In the genomic region with DNA sequence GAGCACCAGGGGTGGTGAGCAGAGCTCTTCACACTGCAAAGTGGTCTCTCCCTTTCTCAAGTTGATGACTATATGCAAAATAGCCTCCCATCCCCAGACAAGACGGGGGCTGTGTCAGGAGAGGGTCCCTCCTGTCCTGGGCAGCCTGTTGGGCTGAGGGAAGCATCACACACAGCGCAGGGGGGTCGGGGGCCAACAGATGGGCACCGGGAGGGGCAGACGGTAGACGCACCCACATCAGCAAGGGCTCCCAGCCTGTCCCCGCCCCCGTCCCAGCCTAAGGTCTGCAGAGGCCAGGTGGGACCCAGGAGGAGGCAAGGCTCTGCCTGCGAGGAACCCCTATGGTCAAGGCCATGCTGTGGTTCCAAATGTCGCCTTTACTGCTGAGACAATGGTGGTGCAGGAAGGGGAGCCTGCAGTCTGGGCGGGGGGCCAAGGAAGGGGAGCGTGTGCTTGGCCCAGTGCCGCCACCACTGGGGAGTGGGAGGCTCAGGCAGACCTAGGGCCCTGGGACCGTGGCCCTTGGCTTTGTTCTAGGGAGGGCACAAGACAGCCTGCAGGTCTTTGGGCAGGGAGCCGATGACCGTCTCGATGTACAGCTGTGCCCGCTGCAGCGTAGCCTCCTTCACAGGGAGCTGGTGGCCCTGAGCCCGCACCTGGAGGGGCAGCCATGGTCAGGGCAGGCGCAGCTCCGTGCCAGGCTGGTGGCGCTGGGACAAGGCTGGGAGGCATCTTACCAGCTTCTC, we compare ENCODE assay signal across 15 cellular contexts. TPM values are rescaled to one million over a fixed set of nuclear protein-coding genes. Genes with fewer than 3 reads are reported as not detected.
A peak's percentile ranks its signal among the peaks of the same experiment; 100 is the strongest.
DNase-seq lines count a peak whose midpoint lies in the region; ATAC-seq, FAIRE-seq and TF ChIP-seq lines count a peak whose summit lies in the region.
"Had no signal": no experiment of that assay in that cellular context is flagged by ENCODE, and none has a peak within 500 bp of the region (broad histone marks: within the 10 kb centered on the region; RNA-seq: fewer than 3 reads in every experiment).

No MANE protein-coding gene starts in this region.

- H3K36me3 ChIP-seq in HepG2 (replicated peaks in 1 of 2; ENCODE audit: control insufficient read depth in 1 of 2, insufficient read depth in 2 of 2, low read length in 2 of 2) (no peaks in the 10 kb centered on the region), brain microvascular endothelial cell (replicated peaks) (no peaks in the 10 kb centered on the region)

- no peaks in the 10 kb centered on the region for H4K20me1 ChIP-seq in HepG2 (ENCODE audit: insufficient read depth, low read length)

- no peak overlapping the region for H2AFZ ChIP-seq in HepG2 (ENCODE audit: low read length)

- peaks cover 16% of the 10 kb centered on the region for H3K4me1 Mint-ChIP-seq in activated naive CD8-positive, alpha-beta T cell treated with anti-CD3 and anti-CD28 coated beads, Interleukin-2, amount 10 ng/mL, durations not matched to agents 7 days and 5 days
- peaks cover 21% of the 10 kb centered on the region for H3K4me1 Mint-ChIP-seq in activated naive CD8-positive, alpha-beta T cell treated with anti-CD3 and anti-CD28 coated beads, Interleukin-2, amount 50 U/mL, for 24 hours

- WGBS in HepG2 (ENCODE audit: low lambda C conversion rate) = 51% methylated on average over 8 of the region's 23 CpGs

- no peak for TF ChIP-seq RAD21 in HepG2 (CRISPR knock-in tag; IDR thresholded peaks at IDR 0.05)

- no peaks in the 10 kb centered on the region for H3K36me3 Mint-ChIP-seq in activated naive CD8-positive, alpha-beta T cell treated with anti-CD3 and anti-CD28 coated beads, Interleukin-2, amount 10 ng/mL, durations not matched to agents 7 days and 5 days
- no peaks in the 10 kb centered on the region for H3K36me3 Mint-ChIP-seq in activated naive CD8-positive, alpha-beta T cell treated with anti-CD3 and anti-CD28 coated beads, Interleukin-2, amount 50 U/mL, for 24 hours (ENCODE audit: low read depth)
- H3K36me3 Mint-ChIP-seq: IgD-negative memory B cell had no signal

- in situ Hi-C loops in HepG2 (cut with HindIII; ENCODE audit: extremely low pct_ligation_motif_present, low pct_unique_long_range_greater_than_20kb) (no loop called here), brain microvascular endothelial cell (cut with HindIII; ENCODE audit: low pct_ligation_motif_present, low sequenced_read_pairs) (no loop called here)

- no peak overlapping the region for H3K4me3 Mint-ChIP-seq in activated naive CD8-positive, alpha-beta T cell treated with anti-CD3 and anti-CD28 coated beads, Interleukin-2, amount 10 ng/mL, durations not matched to agents 7 days and 5 days
- no peak overlapping the region for H3K4me3 Mint-ChIP-seq in activated naive CD8-positive, alpha-beta T cell treated with anti-CD3 and anti-CD28 coated beads, Interleukin-2, amount 50 U/mL, for 24 hours
- H3K4me3 Mint-ChIP-seq: IgD-negative memory B cell had no signal

- H3K4me1 ChIP-seq in HepG2 (ENCODE audit: insufficient read depth, low read length) = peaks cover 80% of the 10 kb centered on the region

- H3K27ac Mint-ChIP-seq in activated naive CD8-positive, alpha-beta T cell treated with anti-CD3 and anti-CD28 coated beads, Interleukin-2, amount 10 ng/mL, durations not matched to agents 7 days and 5 days = peak overlapping the region; percentile 58
- H3K27ac Mint-ChIP-seq in activated naive CD8-positive, alpha-beta T cell treated with anti-CD3 and anti-CD28 coated beads, Interleukin-2, amount 50 U/mL, for 24 hours = no peak overlapping the region
- H3K27ac Mint-ChIP-seq: IgD-negative memory B cell had no signal

- TF ChIP-seq EP300 in HepG2 (IDR thresholded peaks at IDR 0.05; ENCODE audit: low read depth in 2 of 2, low read length in 2 of 2) = no peak
- TF ChIP-seq EP300 in HepG2 (CRISPR knock-in tag; IDR thresholded peaks at IDR 0.05; ENCODE audit: borderline replicate concordance) = no peak

- H3K79me2 ChIP-seq in HepG2 (ENCODE audit: insufficient read depth, low read length) = peaks cover 2% of the 10 kb centered on the region

- TF ChIP-seq POLR2A in HepG2 (IDR thresholded peaks at IDR 0.05; ENCODE audit: insufficient read depth in 1 of 2, low read depth in 2 of 2, low read length in 2 of 2) = no peak

- H3K9ac ChIP-seq in HepG2 (ENCODE audit: insufficient read depth, low read depth, low read length) = peak overlapping the region; percentile 42

- CTCF ChIA-PET in RWPE1 (lab: Yijun Ruan, JAX) (interaction anchor here (0.9 kb wide), 1 partner anchor 36 kb away, joined by 4 read pairs; no protein-coding TSS in a partner anchor), HepG2 (lab: Yijun Ruan, JAX; ENCODE audit: low intra/inter-chr PET ratio, low total read pairs) (no interaction called here)

- intact Hi-C loops in HepG2 (cut with micrococcal nuclease; ENCODE audit: unreplicated experiment) = no loop called here

- peak overlapping the region; percentile 81 for H3K4me2 ChIP-seq in HepG2 (ENCODE audit: low read depth, low read length)

- no peak for FAIRE-seq in HepG2 (lab: Jason Lieb, UNC)
- FAIRE-seq: H54 had no signal

- H3K9me3 ChIP-seq in HepG2 (ENCODE audit: low read length) = no peaks in the 10 kb centered on the region

- no peak for TF ChIP-seq CTCF in RWPE1 (conservative IDR thresholded peaks at IDR 0.05; ENCODE audit: low read depth)
- no peak for TF ChIP-seq CTCF in HepG2 (CRISPR knock-in tag; IDR thresholded peaks at IDR 0.05)
- TF ChIP-seq CTCF in brain microvascular endothelial cell (IDR thresholded peaks at IDR 0.05; ENCODE audit: low read depth, low read length, missing control alignments) = no peak

- POLR2A ChIA-PET in activated naive CD8-positive, alpha-beta T cell treated with anti-CD3 and anti-CD28 coated beads, Interleukin-2, amount 10 ng/mL, durations not matched to agents 7 days and 5 days (lab: Charles Lee) = interaction anchor here (1.6 kb wide), 1 partner anchor 18 kb away, joined by 4 read pairs; no protein-coding TSS in a partner anchor
- POLR2A ChIA-PET in RWPE1 (lab: Yijun Ruan, JAX; ENCODE audit: low non-redundant PET) (interaction anchor here (0.8 kb wide), 1 partner anchor 17 kb away, joined by 3 read pairs; no protein-coding TSS in a partner anchor), HepG2 (lab: Yijun Ruan, JAX) (interaction anchor here (0.7 to 3.8 kb wide), 4 partner anchors 9 to 18 kb away, joined by 3 to 27 read pairs (median 3); no protein-coding TSS in a partner anchor)

- DNase-seq in activated naive CD8-positive, alpha-beta T cell treated with anti-CD3 and anti-CD28 coated beads, Interleukin-2, amount 10 ng/mL, durations not matched to agents 7 days and 5 days = peak; percentile 27
- DNase-seq in activated naive CD8-positive, alpha-beta T cell treated with anti-CD3 and anti-CD28 coated beads, Interleukin-2, amount 50 U/mL, for 24 hours = no peak
- DNase-seq in RWPE1 (ENCODE audit: low spot score) = no peak
- DNase-seq in HepG2 (ENCODE audit: low spot score) = no peak
- DNase-seq in D341Med (ENCODE audit: low spot score) = no peak
- DNase-seq in brain microvascular endothelial cell = no peak
- DNase-seq in activated CD4-positive, CD25-positive, alpha-beta regulatory T cell treated with anti-CD3 and anti-CD28 coated beads, Interleukin-2, amount 50 U/mL, for 72 hours = no peak
- DNase-seq: NCI-H187; NCI-H226; NCI-H524 treated with DMSO at 0.1 percent for 48 hours; NK-92 treated with Interleukin-12 subunit alpha and Interleukin-12 subunit beta, amount 100 ng/mL, for 24 hours; OCI-M1 had no signal

- ATAC-seq in activated naive CD8-positive, alpha-beta T cell treated with anti-CD3 and anti-CD28 coated beads, Interleukin-2, amount 10 ng/mL, durations not matched to agents 7 days and 5 days (ENCODE audit: low read depth) = no peak
- no peak for ATAC-seq in activated naive CD8-positive, alpha-beta T cell treated with anti-CD3 and anti-CD28 coated beads, Interleukin-2, amount 50 U/mL, for 24 hours
- no peak for ATAC-seq in HepG2
- no peak for ATAC-seq in HG02610 (IDR thresholded peaks at IDR 0.05; ENCODE audit: unreplicated experiment)

- peak overlapping the region in 2 of 3 experiments; percentile 20 to 69; a peak in 5 of 6 replicates for H3K4me3 ChIP-seq in HepG2 (replicated peaks in 1 of 3; ENCODE audit: insufficient read depth in 1 of 3, low read depth in 2 of 3, low read length in 3 of 3)
- H3K4me3 ChIP-seq in brain microvascular endothelial cell (ENCODE audit: low read depth, low read length) = no peak overlapping the region

- H3K9me3 Mint-ChIP-seq in activated naive CD8-positive, alpha-beta T cell treated with anti-CD3 and anti-CD28 coated beads, Interleukin-2, amount 10 ng/mL, durations not matched to agents 7 days and 5 days = no peaks in the 10 kb centered on the region
- no peaks in the 10 kb centered on the region for H3K9me3 Mint-ChIP-seq in activated naive CD8-positive, alpha-beta T cell treated with anti-CD3 and anti-CD28 coated beads, Interleukin-2, amount 50 U/mL, for 24 hours
- H3K9me3 Mint-ChIP-seq: IgD-negative memory B cell had no signal

- H3K27ac ChIP-seq in RWPE1 (peak overlapping the region; percentile 2; the same call in 1 of the 2 replicates), HepG2 (ENCODE audit: extremely low read length, insufficient read depth, low read length) (peak overlapping the region; percentile 41), brain microvascular endothelial cell (no peak overlapping the region)

- H3K27me3 ChIP-seq in HepG2 (ENCODE audit: control insufficient read depth in 1 of 2, insufficient read depth in 2 of 2, low read length in 2 of 2) = no peaks in the 10 kb centered on the region; a peak in 2 of 5 replicates
- no peaks in the 10 kb centered on the region for H3K27me3 ChIP-seq in brain microvascular endothelial cell (replicated peaks)

- peaks cover 2% of the 10 kb centered on the region for H3K27me3 Mint-ChIP-seq in activated naive CD8-positive, alpha-beta T cell treated with anti-CD3 and anti-CD28 coated beads, Interleukin-2, amount 10 ng/mL, durations not matched to agents 7 days and 5 days
- no peaks in the 10 kb centered on the region for H3K27me3 Mint-ChIP-seq in activated naive CD8-positive, alpha-beta T cell treated with anti-CD3 and anti-CD28 coated beads, Interleukin-2, amount 50 U/mL, for 24 hours

- BruUV-seq in HepG2 (replicated peaks; lab: Mats Ljungman, UMichigan) = no TSS peak

RNA-seq across cellular contexts. Expression of a gene that starts 4.3 kb away (rescaled TPM):
- 10 to 100 TPM; 43.0 to 45.8 TPM for total RNA-seq in activated naive CD8-positive, alpha-beta T cell treated with anti-CD3 and anti-CD28 coated beads, Interleukin-2, amount 10 ng/mL, durations not matched to agents 7 days and 5 days
- 19.3 and 32.6 TPM in 2 replicates for total RNA-seq in HepG2 (2016; rRNA removed; fragmentation: Illumina TruSeq; extraction: Trizol)
- 4.6 and 4.9 TPM in 2 replicates for total RNA-seq in HepG2 (2016; cell fraction: cytosol; rRNA removed; fragmentation: Illumina TruSeq; extraction: Trizol; ENCODE audit: low read depth)
- 16.8 and 32.7 TPM in 2 replicates for total RNA-seq in HepG2 (2016; cell fraction: insoluble cytoplasmic fraction; rRNA removed; fragmentation: Illumina TruSeq; extraction: Trizol)
- total RNA-seq in HepG2 (2016; cell fraction: membrane; rRNA removed; fragmentation: Illumina TruSeq; extraction: Trizol) = 13.7 and 15.6 TPM in 2 replicates
- 43.2 and 57.8 TPM in 2 replicates for total RNA-seq in HepG2 (2016; cell fraction: nucleus; rRNA removed; fragmentation: Illumina TruSeq; extraction: Trizol)
- 68.9 and 79.4 TPM in 2 replicates for polyA plus RNA-seq in HepG2 (2011; rRNA removed)
- polyA plus RNA-seq in HepG2 (2011; cell fraction: cytosol; rRNA removed) = 46.5 and 75.4 TPM in 2 replicates
- polyA plus RNA-seq in HepG2 (2011; cell fraction: nucleus; rRNA removed) = 265 and 413 TPM in 2 replicates
- polyA plus RNA-seq in HepG2 (2012) = 53.9 and 72.9 TPM in 2 replicates
- 5.5 and 6.2 TPM in 2 replicates for polyA plus RNA-seq in HepG2 (2016; cell fraction: cytosol; fragmentation: Illumina TruSeq; extraction: Trizol; ENCODE audit: low read depth)
- 16.2 and 23.0 TPM in 2 replicates for polyA plus RNA-seq in HepG2 (2016; cell fraction: insoluble cytoplasmic fraction; fragmentation: Illumina TruSeq; extraction: Trizol; ENCODE audit: low read depth)
- polyA plus RNA-seq in HepG2 (2016; cell fraction: membrane; fragmentation: Illumina TruSeq; extraction: Trizol; ENCODE audit: low read depth) = 10.1 and 11.9 TPM in 2 replicates
- 148 and 155 TPM in 2 replicates for polyA plus RNA-seq in HepG2 (2016; cell fraction: nucleus; fragmentation: Illumina TruSeq; extraction: Trizol; ENCODE audit: insufficient read depth, low read depth)
- 61.5 and 149 TPM in 2 replicates for polyA minus RNA-seq in HepG2 (2011; rRNA and poly(A)+ RNA removed; ENCODE audit: low replicate concordance)
- polyA minus RNA-seq in HepG2 (2011; cell fraction: cytosol; rRNA and poly(A)+ RNA removed) = 76.6 and 89.8 TPM in 2 replicates
- polyA minus RNA-seq in HepG2 (2011; cell fraction: nucleus; rRNA and poly(A)+ RNA removed) = 57.9 and 61.3 TPM in 2 replicates

RNA-seq across cellular contexts. Expression of a gene that starts 15.0 kb away (rescaled TPM):
- 1 to 10 TPM; 8.8 to 9.5 TPM for total RNA-seq in activated naive CD8-positive, alpha-beta T cell treated with anti-CD3 and anti-CD28 coated beads, Interleukin-2, amount 10 ng/mL, durations not matched to agents 7 days and 5 days
- 0.84 and 0.95 TPM in 2 replicates for total RNA-seq in HepG2 (2016; rRNA removed; fragmentation: Illumina TruSeq; extraction: Trizol)
- total RNA-seq in HepG2 (2016; cell fraction: cytosol; rRNA removed; fragmentation: Illumina TruSeq; extraction: Trizol; ENCODE audit: low read depth) = 0.30 and 0.44 TPM in 2 replicates
- 0.22 and 0.65 TPM in 2 replicates for total RNA-seq in HepG2 (2016; cell fraction: insoluble cytoplasmic fraction; rRNA removed; fragmentation: Illumina TruSeq; extraction: Trizol)
- 0.52 and 0.90 TPM in 2 replicates for total RNA-seq in HepG2 (2016; cell fraction: membrane; rRNA removed; fragmentation: Illumina TruSeq; extraction: Trizol)
- 0.90 and 1.1 TPM in 2 replicates for total RNA-seq in HepG2 (2016; cell fraction: nucleus; rRNA removed; fragmentation: Illumina TruSeq; extraction: Trizol)
- 3.8 and 4.2 TPM in 2 replicates for polyA plus RNA-seq in HepG2 (2011; rRNA removed)
- polyA plus RNA-seq in HepG2 (2011; cell fraction: cytosol; rRNA removed) = 1.8 TPM in 2 replicates
- polyA plus RNA-seq in HepG2 (2011; cell fraction: nucleus; rRNA removed) = 33.7 and 41.4 TPM in 2 replicates
- 2.5 and 2.6 TPM in 2 replicates for polyA plus RNA-seq in HepG2 (2012)
- polyA plus RNA-seq in HepG2 (2016; cell fraction: cytosol; fragmentation: Illumina TruSeq; extraction: Trizol; ENCODE audit: low read depth) = 0.33 and 0.71 TPM in 2 replicates
- polyA plus RNA-seq in HepG2 (2016; cell fraction: insoluble cytoplasmic fraction; fragmentation: Illumina TruSeq; extraction: Trizol; ENCODE audit: low read depth) = 0.74 and 0.86 TPM in 2 replicates
- polyA plus RNA-seq in HepG2 (2016; cell fraction: membrane; fragmentation: Illumina TruSeq; extraction: Trizol; ENCODE audit: low read depth) = 0.63 and 1.2 TPM in 2 replicates
- polyA plus RNA-seq in HepG2 (2016; cell fraction: nucleus; fragmentation: Illumina TruSeq; extraction: Trizol; ENCODE audit: insufficient read depth, low read depth) = 4.0 and 5.3 TPM in 2 replicates
- polyA minus RNA-seq in HepG2 (2011; rRNA and poly(A)+ RNA removed; ENCODE audit: low replicate concordance) = 0.58 and 2.9 TPM in 2 replicates
- 1.3 TPM in 2 replicates for polyA minus RNA-seq in HepG2 (2011; cell fraction: cytosol; rRNA and poly(A)+ RNA removed)
- polyA minus RNA-seq in HepG2 (2011; cell fraction: nucleus; rRNA and poly(A)+ RNA removed) = 2.6 and 3.3 TPM in 2 replicates

RNA-seq across cellular contexts. Expression of a gene that starts 31.3 kb away (rescaled TPM):
- 10 to 100 TPM; 81.6 to 86.8 TPM for total RNA-seq in activated naive CD8-positive, alpha-beta T cell treated with anti-CD3 and anti-CD28 coated beads, Interleukin-2, amount 10 ng/mL, durations not matched to agents 7 days and 5 days
- 36.1 and 55.0 TPM in 2 replicates for total RNA-seq in HepG2 (2016; rRNA removed; fragmentation: Illumina TruSeq; extraction: Trizol)
- 13.5 and 14.8 TPM in 2 replicates for total RNA-seq in HepG2 (2016; cell fraction: cytosol; rRNA removed; fragmentation: Illumina TruSeq; extraction: Trizol; ENCODE audit: low read depth)
- total RNA-seq in HepG2 (2016; cell fraction: insoluble cytoplasmic fraction; rRNA removed; fragmentation: Illumina TruSeq; extraction: Trizol) = 33.5 and 56.7 TPM in 2 replicates
- 26.4 and 27.2 TPM in 2 replicates for total RNA-seq in HepG2 (2016; cell fraction: membrane; rRNA removed; fragmentation: Illumina TruSeq; extraction: Trizol)
- total RNA-seq in HepG2 (2016; cell fraction: nucleus; rRNA removed; fragmentation: Illumina TruSeq; extraction: Trizol) = 53.7 and 65.8 TPM in 2 replicates
- polyA plus RNA-seq in HepG2 (2011; rRNA removed) = 102 and 112 TPM in 2 replicates
- 56.6 and 76.3 TPM in 2 replicates for polyA plus RNA-seq in HepG2 (2011; cell fraction: cytosol; rRNA removed)
- 458 and 611 TPM in 2 replicates for polyA plus RNA-seq in HepG2 (2011; cell fraction: nucleus; rRNA removed)
- polyA plus RNA-seq in HepG2 (2012) = 58.5 and 66.4 TPM in 2 replicates
- polyA plus RNA-seq in HepG2 (2016; cell fraction: cytosol; fragmentation: Illumina TruSeq; extraction: Trizol; ENCODE audit: low read depth) = 6.8 and 7.7 TPM in 2 replicates
- polyA plus RNA-seq in HepG2 (2016; cell fraction: insoluble cytoplasmic fraction; fragmentation: Illumina TruSeq; extraction: Trizol; ENCODE audit: low read depth) = 26.5 and 32.8 TPM in 2 replicates
- 17.1 and 18.2 TPM in 2 replicates for polyA plus RNA-seq in HepG2 (2016; cell fraction: membrane; fragmentation: Illumina TruSeq; extraction: Trizol; ENCODE audit: low read depth)
- 172 and 175 TPM in 2 replicates for polyA plus RNA-seq in HepG2 (2016; cell fraction: nucleus; fragmentation: Illumina TruSeq; extraction: Trizol; ENCODE audit: insufficient read depth, low read depth)
- polyA minus RNA-seq in HepG2 (2011; rRNA and poly(A)+ RNA removed; ENCODE audit: low replicate concordance) = 25.0 and 101 TPM in 2 replicates
- 29.8 and 30.8 TPM in 2 replicates for polyA minus RNA-seq in HepG2 (2011; cell fraction: cytosol; rRNA and poly(A)+ RNA removed)
- 84.9 and 89.9 TPM in 2 replicates for polyA minus RNA-seq in HepG2 (2011; cell fraction: nucleus; rRNA and poly(A)+ RNA removed)

RNA-seq across cellular contexts. Expression of a gene that starts 41.6 kb away (rescaled TPM):
- 1 to 10 TPM; 7.9 to 8.5 TPM for total RNA-seq in activated naive CD8-positive, alpha-beta T cell treated with anti-CD3 and anti-CD28 coated beads, Interleukin-2, amount 10 ng/mL, durations not matched to agents 7 days and 5 days
- 0.15 TPM in 1 of 2 replicates, not detected in the other for total RNA-seq in HepG2 (2016; rRNA removed; fragmentation: Illumina TruSeq; extraction: Trizol)
- total RNA-seq in HepG2 (2016; cell fraction: cytosol; rRNA removed; fragmentation: Illumina TruSeq; extraction: Trizol; ENCODE audit: low read depth) = not detected in 2 replicates
- total RNA-seq in HepG2 (2016; cell fraction: insoluble cytoplasmic fraction; rRNA removed; fragmentation: Illumina TruSeq; extraction: Trizol) = 0.12 and 0.15 TPM in 2 replicates
- total RNA-seq in HepG2 (2016; cell fraction: membrane; rRNA removed; fragmentation: Illumina TruSeq; extraction: Trizol) = 0.10 and 0.19 TPM in 2 replicates
- 0.28 TPM in 1 of 2 replicates, not detected in the other for total RNA-seq in HepG2 (2016; cell fraction: nucleus; rRNA removed; fragmentation: Illumina TruSeq; extraction: Trizol)
- 0.17 and 0.46 TPM in 2 replicates for polyA plus RNA-seq in HepG2 (2011; rRNA removed)
- 0.13 and 0.19 TPM in 2 replicates for polyA plus RNA-seq in HepG2 (2011; cell fraction: cytosol; rRNA removed)
- polyA plus RNA-seq in HepG2 (2011; cell fraction: nucleus; rRNA removed) = 1.9 TPM in 2 replicates
- polyA plus RNA-seq in HepG2 (2012) = 0.21 TPM in 1 of 2 replicates, not detected in the other
- polyA plus RNA-seq in HepG2 (2016; cell fraction: cytosol; fragmentation: Illumina TruSeq; extraction: Trizol; ENCODE audit: low read depth) = 0.05 and 0.07 TPM in 2 replicates
- 0.19 and 0.24 TPM in 2 replicates for polyA plus RNA-seq in HepG2 (2016; cell fraction: insoluble cytoplasmic fraction; fragmentation: Illumina TruSeq; extraction: Trizol; ENCODE audit: low read depth)
- polyA plus RNA-seq in HepG2 (2016; cell fraction: membrane; fragmentation: Illumina TruSeq; extraction: Trizol; ENCODE audit: low read depth) = 0.13 TPM in 1 of 2 replicates, not detected in the other
- 0.25 and 0.37 TPM in 2 replicates for polyA plus RNA-seq in HepG2 (2016; cell fraction: nucleus; fragmentation: Illumina TruSeq; extraction: Trizol; ENCODE audit: insufficient read depth, low read depth)
- 0.58 and 0.94 TPM in 2 replicates for polyA minus RNA-seq in HepG2 (2011; rRNA and poly(A)+ RNA removed; ENCODE audit: low replicate concordance)
- not detected in 2 replicates for polyA minus RNA-seq in HepG2 (2011; cell fraction: cytosol; rRNA and poly(A)+ RNA removed)
- polyA minus RNA-seq in HepG2 (2011; cell fraction: nucleus; rRNA and poly(A)+ RNA removed) = 0.13 TPM in 1 of 2 replicates, not detected in the other

RNA-seq across cellular contexts. Expression of a gene that starts 50.3 kb away (rescaled TPM):
- total RNA-seq in activated naive CD8-positive, alpha-beta T cell treated with anti-CD3 and anti-CD28 coated beads, Interleukin-2, amount 10 ng/mL, durations not matched to agents 7 days and 5 days = 1 to 10 TPM; 3.1 to 3.6 TPM
- 15.0 and 23.3 TPM in 2 replicates for total RNA-seq in HepG2 (2016; rRNA removed; fragmentation: Illumina TruSeq; extraction: Trizol)
- 25.0 and 26.8 TPM in 2 replicates for total RNA-seq in HepG2 (2016; cell fraction: cytosol; rRNA removed; fragmentation: Illumina TruSeq; extraction: Trizol; ENCODE audit: low read depth)
- total RNA-seq in HepG2 (2016; cell fraction: insoluble cytoplasmic fraction; rRNA removed; fragmentation: Illumina TruSeq; extraction: Trizol) = 15.4 and 25.6 TPM in 2 replicates
- 43.0 and 45.2 TPM in 2 replicates for total RNA-seq in HepG2 (2016; cell fraction: membrane; rRNA removed; fragmentation: Illumina TruSeq; extraction: Trizol)
- total RNA-seq in HepG2 (2016; cell fraction: nucleus; rRNA removed; fragmentation: Illumina TruSeq; extraction: Trizol) = 20.3 and 23.6 TPM in 2 replicates
- polyA plus RNA-seq in HepG2 (2011; rRNA removed) = 22.2 and 22.8 TPM in 2 replicates
- 12.9 and 20.7 TPM in 2 replicates for polyA plus RNA-seq in HepG2 (2011; cell fraction: cytosol; rRNA removed)
- 115 and 151 TPM in 2 replicates for polyA plus RNA-seq in HepG2 (2011; cell fraction: nucleus; rRNA removed)
- 6.9 and 10.9 TPM in 2 replicates for polyA plus RNA-seq in HepG2 (2012)
- 27.8 and 28.1 TPM in 2 replicates for polyA plus RNA-seq in HepG2 (2016; cell fraction: cytosol; fragmentation: Illumina TruSeq; extraction: Trizol; ENCODE audit: low read depth)
- 14.6 and 16.4 TPM in 2 replicates for polyA plus RNA-seq in HepG2 (2016; cell fraction: insoluble cytoplasmic fraction; fragmentation: Illumina TruSeq; extraction: Trizol; ENCODE audit: low read depth)
- 37.0 and 38.8 TPM in 2 replicates for polyA plus RNA-seq in HepG2 (2016; cell fraction: membrane; fragmentation: Illumina TruSeq; extraction: Trizol; ENCODE audit: low read depth)
- 56.9 and 60.1 TPM in 2 replicates for polyA plus RNA-seq in HepG2 (2016; cell fraction: nucleus; fragmentation: Illumina TruSeq; extraction: Trizol; ENCODE audit: insufficient read depth, low read depth)
- 16.5 and 18.7 TPM in 2 replicates for polyA minus RNA-seq in HepG2 (2011; rRNA and poly(A)+ RNA removed; ENCODE audit: low replicate concordance)
- polyA minus RNA-seq in HepG2 (2011; cell fraction: cytosol; rRNA and poly(A)+ RNA removed) = 5.1 and 9.2 TPM in 2 replicates
- 25.6 and 25.8 TPM in 2 replicates for polyA minus RNA-seq in HepG2 (2011; cell fraction: nucleus; rRNA and poly(A)+ RNA removed)
